ENCODE assay signal across 24 cellular contexts in genomic region chr17:14138649-14139048, GRCh38.
DNase-seq lines count a peak whose midpoint lies in the region; ATAC-seq, FAIRE-seq and TF ChIP-seq lines count a peak whose summit lies in the region.
"Had no signal": no experiment of that assay in that cellular context is flagged by ENCODE, and none has a peak within 500 bp of the region (broad histone marks: within the 10 kb centered on the region; RNA-seq: fewer than 3 reads in every experiment).

No MANE protein-coding gene starts in this region.

- no peak overlapping the region for H3K4me2 ChIP-seq in mesendoderm (ENCODE audit: low read length)
- H3K4me2 ChIP-seq: BLaER1 had no signal

- intact Hi-C loops in mucosa of descending colon (cut with DNase I, micrococcal nuclease): no loop called here

- no peaks in the 10 kb centered on the region for H3K27me3 ChIP-seq in mesendoderm (ENCODE audit: insufficient read depth, low read length, poor library complexity)
- H3K27me3 ChIP-seq: BLaER1 had no signal

- no peak overlapping the region for H3K4ac ChIP-seq in mesendoderm (ENCODE audit: low read depth, low read length)

- no peaks in the 10 kb centered on the region for H3K79me2 ChIP-seq in mesendoderm (ENCODE audit: control insufficient read depth, insufficient read depth, low read length)

- no peak overlapping the region for H2BK5ac ChIP-seq in mesendoderm (ENCODE audit: low read length)

- no peak overlapping the region for H3K9ac ChIP-seq in mesendoderm (ENCODE audit: low read length)
- H3K9ac ChIP-seq: BLaER1 had no signal

- H3K23ac ChIP-seq in mesendoderm (ENCODE audit: low read length): no peak overlapping the region

- H2BK15ac ChIP-seq in mesendoderm (replicated peaks; ENCODE audit: low read depth): no peak overlapping the region

- POLR2A ChIA-PET in WTC11 (lab: Charles Lee): no interaction called here

- H4K5ac ChIP-seq in mesendoderm (ENCODE audit: low read length): no peak overlapping the region

- no peaks in the 10 kb centered on the region for H3K9me3 ChIP-seq in mucosa of descending colon
- H3K9me3 ChIP-seq: BLaER1, Caco-2 had no signal

- H3K4me3 ChIP-seq in mesendoderm (ENCODE audit: low read length) (no peak overlapping the region), mucosa of descending colon (no peak overlapping the region)
- H3K4me3 ChIP-seq: BLaER1 had no signal

- H3K56ac ChIP-seq in mesendoderm (ENCODE audit: low read length): no peak overlapping the region

- H3K36me3 ChIP-seq in mesendoderm (ENCODE audit: control insufficient read depth, insufficient read depth, low read length) (no peaks in the 10 kb centered on the region), mucosa of descending colon (ENCODE audit: low read depth) (no peaks in the 10 kb centered on the region)
- H3K36me3 ChIP-seq: BLaER1 had no signal

- H3K27ac Mint-ChIP-seq in activated T-cell treated with anti-CD3 and anti-CD28 coated beads, Interleukin-2, amount 50 U/mL, for 72 hours: peak overlapping the region; percentile 25
- 0 out of 2 replicates have a peak overlapping the region, but pooled peaks have one; percentile 10 for H3K27ac Mint-ChIP-seq in WTC11
- H3K27ac Mint-ChIP-seq in mesothelial cell of epicardium: no peak overlapping the region
- H3K27ac Mint-ChIP-seq: B cell; CD8-positive, alpha-beta T cell had no signal

- peaks cover 19% of the 10 kb centered on the region for H3K4me1 Mint-ChIP-seq in activated T-cell treated with anti-CD3 and anti-CD28 coated beads, Interleukin-2, amount 50 U/mL, for 72 hours (ENCODE audit: low read depth)
- peaks cover 62% of the 10 kb centered on the region for H3K4me1 Mint-ChIP-seq in WTC11
- H3K4me1 Mint-ChIP-seq in mesothelial cell of epicardium: peaks cover 8% of the 10 kb centered on the region

- CTCF ChIA-PET in WTC11 (lab: Charles Lee): no interaction called here

- no peaks in the 10 kb centered on the region for H3K36me3 Mint-ChIP-seq in activated T-cell treated with anti-CD3 and anti-CD28 coated beads, Interleukin-2, amount 50 U/mL, for 72 hours (ENCODE audit: insufficient read depth in 2 of 2)
- H3K36me3 Mint-ChIP-seq in WTC11 (no peaks in the 10 kb centered on the region), mesothelial cell of epicardium (no peaks in the 10 kb centered on the region)
- H3K36me3 Mint-ChIP-seq: CD4-positive, CD25-positive, alpha-beta regulatory T cell; CD8-positive, alpha-beta T cell had no signal

- H4K8ac ChIP-seq in mesendoderm (ENCODE audit: low read depth, low read length): no peak overlapping the region

- no peak for ATAC-seq in activated T-cell treated with anti-CD3 and anti-CD28 coated beads, Interleukin-2, amount 50 U/mL, for 72 hours (replicated peaks in 1 of 2)
- ATAC-seq in WTC11 (no peak), mucosa of descending colon (no peak)
- ATAC-seq: CD8-positive, alpha-beta T cell; HCT116 had no signal

- H3K4me1 ChIP-seq in mesendoderm (ENCODE audit: control insufficient read depth, low read depth, low read length): peaks cover 1% of the 10 kb centered on the region
- H3K4me1 ChIP-seq in mucosa of descending colon (ENCODE audit: low read depth): no peaks in the 10 kb centered on the region
- H3K4me1 ChIP-seq: BLaER1, Caco-2 had no signal

- no peak overlapping the region for H3K27ac ChIP-seq in mesendoderm (ENCODE audit: low read depth, low read length)
- H3K27ac ChIP-seq: 22Rv1, BLaER1, C4-2B had no signal

- no peak for TF ChIP-seq CTCF in WTC11 (IDR thresholded peaks at IDR 0.05)
- TF ChIP-seq CTCF in mucosa of descending colon (IDR thresholded peaks at IDR 0.05): no peak
- no peak for TF ChIP-seq CTCF in mesothelial cell of epicardium (IDR thresholded peaks at IDR 0.05; ENCODE audit: unreplicated experiment)

- H3K18ac ChIP-seq in mesendoderm (ENCODE audit: low read length): no peak overlapping the region

- WGBS in mesendoderm (ENCODE audit: extremely low coverage, insufficient coverage, low lambda C conversion rate): no CpG with 5 or more reads among the region's 7 CpGs

- H3K4me3 Mint-ChIP-seq in activated T-cell treated with anti-CD3 and anti-CD28 coated beads, Interleukin-2, amount 50 U/mL, for 72 hours: no peak overlapping the region
- no peak overlapping the region for H3K4me3 Mint-ChIP-seq in WTC11
- H3K4me3 Mint-ChIP-seq in mesothelial cell of epicardium: no peak overlapping the region
- H3K4me3 Mint-ChIP-seq: B cell; CD4-positive, CD25-positive, alpha-beta regulatory T cell; CD8-positive, alpha-beta T cell had no signal

- no peaks in the 10 kb centered on the region for H3K27me3 Mint-ChIP-seq in activated T-cell treated with anti-CD3 and anti-CD28 coated beads, Interleukin-2, amount 50 U/mL, for 72 hours (ENCODE audit: low read depth)
- H3K27me3 Mint-ChIP-seq in WTC11 (ENCODE audit: low read depth) (no peaks in the 10 kb centered on the region), mesothelial cell of epicardium (ENCODE audit: low read depth) (no peaks in the 10 kb centered on the region)
- H3K27me3 Mint-ChIP-seq: B cell; CD4-positive, CD25-positive, alpha-beta regulatory T cell had no signal

- H3K9me3 Mint-ChIP-seq in activated T-cell treated with anti-CD3 and anti-CD28 coated beads, Interleukin-2, amount 50 U/mL, for 72 hours: no peaks in the 10 kb centered on the region
- H3K9me3 Mint-ChIP-seq in WTC11 (no peaks in the 10 kb centered on the region), mesothelial cell of epicardium (no peaks in the 10 kb centered on the region)
- H3K9me3 Mint-ChIP-seq: CD4-positive, CD25-positive, alpha-beta regulatory T cell; CD8-positive, alpha-beta T cell had no signal

- no peaks in the 10 kb centered on the region for H3K79me1 ChIP-seq in mesendoderm (ENCODE audit: low read length)

- no peak overlapping the region for H2BK120ac ChIP-seq in mesendoderm (ENCODE audit: low read depth, low read length)

- peak; percentile 21 for FAIRE-seq in GM18507 (lab: Jason Lieb, UNC)
- FAIRE-seq: A204.1, G401.6, GM12892, GM19239 had no signal

- H2AK5ac ChIP-seq in mesendoderm (ENCODE audit: low read length): no peak overlapping the region

- DNase-seq in activated T-cell treated with anti-CD3 and anti-CD28 coated beads, Interleukin-2, amount 50 U/mL, for 72 hours: no peak
- no peak for DNase-seq in activated T-cell treated with anti-CD3 and anti-CD28 coated beads, Interleukin-2, amount 50 U/mL, for 1 hour
- DNase-seq in GM18507 (ENCODE audit: extremely low spot score, insufficient read length, low read depth) (no peak), WTC11 (ENCODE audit: low spot score) (no peak), mesendoderm (peak; percentile 6), mucosa of descending colon (no peak), mesothelial cell of epicardium (ENCODE audit: low spot score in 2 of 2, unreplicated experiment in 2 of 2) (no peak)
- no peak for DNase-seq in stimulated activated CD4-positive, alpha-beta T cell treated with anti-CD3 and anti-CD28 coated beads, Interleukin-4, amount 100 ng/mL, for 24 hours
- DNase-seq: Caco-2; CD4-positive, CD25-positive, alpha-beta regulatory T cell; CD8-positive, alpha-beta T cell; DMS153; DND-41; GOT3; H7 had no signal

TF ChIP-seq in WTC11, 78 proteins besides CTCF, POLR2A, EP300 and RAD21 (continues in another document):
- no peak for TF ChIP-seq ZNF671 (CRISPR knock-in tag; IDR thresholded peaks at IDR 0.05)
- TF ChIP-seq ZNF138 (CRISPR knock-in tag; conservative IDR thresholded peaks at IDR 0.05): no peak
- no peak for TF ChIP-seq AFF4 (CRISPR knock-in tag; IDR thresholded peaks at IDR 0.05; ENCODE audit: borderline replicate concordance)
- TF ChIP-seq TEAD4 (CRISPR knock-in tag; IDR thresholded peaks at IDR 0.05): no peak
- no peak for TF ChIP-seq OVOL2 (CRISPR knock-in tag; IDR thresholded peaks at IDR 0.05; ENCODE audit: borderline replicate concordance)
- TF ChIP-seq ZNF423 (CRISPR knock-in tag; IDR thresholded peaks at IDR 0.05): no peak
- TF ChIP-seq JUN (CRISPR knock-in tag; IDR thresholded peaks at IDR 0.05): no peak
- no peak for TF ChIP-seq CREB1 (CRISPR knock-in tag; IDR thresholded peaks at IDR 0.05)
